In the genomic region with DNA sequence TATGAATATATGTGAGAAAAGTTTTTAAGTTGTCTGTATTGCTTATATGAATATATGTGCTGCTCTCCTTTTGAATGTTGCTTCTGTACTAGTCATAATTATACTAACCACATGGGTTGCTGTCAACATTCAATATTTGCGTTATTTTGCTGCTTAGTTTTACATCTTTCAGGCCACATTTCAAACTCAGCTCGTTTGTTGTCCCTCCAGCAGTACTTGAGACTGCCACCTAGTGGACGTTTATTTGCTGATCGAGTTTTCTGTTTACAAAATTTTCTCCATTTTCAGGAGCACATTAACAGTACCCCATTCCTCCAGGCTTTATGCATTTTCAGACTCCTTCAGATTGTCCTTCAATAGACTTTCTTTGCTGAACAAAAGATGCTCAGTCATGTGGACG, we compare ENCODE assay signal across 1 cellular context.
TF ChIP-seq lines count a peak whose summit lies in the region.

No MANE protein-coding gene starts in this region.

TF ChIP-seq in HepG2, 621 proteins besides CTCF, POLR2A, EP300 and RAD21 (continued from another document):
- TF ChIP-seq, protein P1, sequence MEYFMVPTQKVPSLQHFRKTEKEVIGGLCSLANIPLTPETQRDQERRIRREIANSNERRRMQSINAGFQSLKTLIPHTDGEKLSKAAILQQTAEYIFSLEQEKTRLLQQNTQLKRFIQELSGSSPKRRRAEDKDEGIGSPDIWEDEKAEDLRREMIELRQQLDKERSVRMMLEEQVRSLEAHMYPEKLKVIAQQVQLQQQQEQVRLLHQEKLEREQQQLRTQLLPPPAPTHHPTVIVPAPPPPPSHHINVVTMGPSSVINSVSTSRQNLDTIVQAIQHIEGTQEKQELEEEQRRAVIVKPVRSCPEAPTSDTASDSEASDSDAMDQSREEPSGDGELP (IDR thresholded peaks at IDR 0.05; ENCODE audit: borderline replicate concordance, low read depth) = no peak
- TF ChIP-seq TBX2 (CRISPR knock-in tag; IDR thresholded peaks at IDR 0.05; ENCODE audit: borderline replicate concordance) (no peak), HDAC1 (CRISPR knock-in tag; IDR thresholded peaks at IDR 0.05) (no peak), ZNF350 (CRISPR knock-in tag; IDR thresholded peaks at IDR 0.05; ENCODE audit: borderline replicate concordance, low read depth) (no peak), NCOA5 (CRISPR knock-in tag; IDR thresholded peaks at IDR 0.05) (no peak), ZNF619 (CRISPR knock-in tag; IDR thresholded peaks at IDR 0.05) (no peak), PHF20 (CRISPR knock-in tag; IDR thresholded peaks at IDR 0.05) (no peak), ZBTB3 (CRISPR knock-in tag; IDR thresholded peaks at IDR 0.05; ENCODE audit: borderline replicate concordance, low read depth) (no peak), KMT2A (CRISPR knock-in tag; IDR thresholded peaks at IDR 0.05) (no peak)
- TF ChIP-seq, protein P2, sequence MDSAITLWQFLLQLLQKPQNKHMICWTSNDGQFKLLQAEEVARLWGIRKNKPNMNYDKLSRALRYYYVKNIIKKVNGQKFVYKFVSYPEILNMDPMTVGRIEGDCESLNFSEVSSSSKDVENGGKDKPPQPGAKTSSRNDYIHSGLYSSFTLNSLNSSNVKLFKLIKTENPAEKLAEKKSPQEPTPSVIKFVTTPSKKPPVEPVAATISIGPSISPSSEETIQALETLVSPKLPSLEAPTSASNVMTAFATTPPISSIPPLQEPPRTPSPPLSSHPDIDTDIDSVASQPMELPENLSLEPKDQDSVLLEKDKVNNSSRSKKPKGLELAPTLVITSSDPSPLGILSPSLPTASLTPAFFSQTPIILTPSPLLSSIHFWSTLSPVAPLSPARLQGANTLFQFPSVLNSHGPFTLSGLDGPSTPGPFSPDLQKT (CRISPR knock-in tag; IDR thresholded peaks at IDR 0.05; ENCODE audit: borderline replicate concordance) = no peak
- TF ChIP-seq, protein P3, sequence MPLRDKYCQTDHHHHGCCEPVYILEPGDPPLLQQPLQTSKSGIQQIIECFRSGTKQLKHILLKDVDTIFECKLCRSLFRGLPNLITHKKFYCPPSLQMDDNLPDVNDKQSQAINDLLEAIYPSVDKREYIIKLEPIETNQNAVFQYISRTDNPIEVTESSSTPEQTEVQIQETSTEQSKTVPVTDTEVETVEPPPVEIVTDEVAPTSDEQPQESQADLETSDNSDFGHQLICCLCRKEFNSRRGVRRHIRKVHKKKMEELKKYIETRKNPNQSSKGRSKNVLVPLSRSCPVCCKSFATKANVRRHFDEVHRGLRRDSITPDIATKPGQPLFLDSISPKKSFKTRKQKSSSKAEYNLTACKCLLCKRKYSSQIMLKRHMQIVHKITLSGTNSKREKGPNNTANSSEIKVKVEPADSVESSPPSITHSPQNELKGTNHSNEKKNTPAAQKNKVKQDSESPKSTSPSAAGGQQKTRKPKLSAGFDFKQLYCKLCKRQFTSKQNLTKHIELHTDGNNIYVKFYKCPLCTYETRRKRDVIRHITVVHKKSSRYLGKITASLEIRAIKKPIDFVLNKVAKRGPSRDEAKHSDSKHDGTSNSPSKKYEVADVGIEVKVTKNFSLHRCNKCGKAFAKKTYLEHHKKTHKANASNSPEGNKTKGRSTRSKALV (CRISPR knock-in tag; IDR thresholded peaks at IDR 0.05) = no peak
